5 cellular contexts compared by ENCODE assay signal in genomic region chr5:120351071-120351470, GRCh38.
DNase-seq lines count a peak whose midpoint lies in the region; ATAC-seq, FAIRE-seq and TF ChIP-seq lines count a peak whose summit lies in the region.
"Not testable (repeated sequence)": the region's sequence is repeated elsewhere in the genome, so short reads cannot be mapped to it uniquely, and the experiment has no call there.

No MANE protein-coding gene starts in this region.

- not testable (repeated sequence) for BruUV-seq in K562 (replicated peaks; lab: Mats Ljungman, UMichigan); HepG2 (replicated peaks; lab: Mats Ljungman, UMichigan)

- FAIRE-seq in H54 (lab: Jason Lieb, UNC) = peak; percentile 20
- not testable (repeated sequence) for FAIRE-seq in K562 (lab: Jason Lieb, UNC); HepG2 (lab: Jason Lieb, UNC)

- not testable (repeated sequence) for H3K9me1 ChIP-seq in K562 (ENCODE audit: control insufficient read depth, insufficient read depth, low read length)

- not testable (repeated sequence) for H3K9me3 ChIP-seq in K562 (replicated peaks; ENCODE audit: control insufficient read depth, insufficient read depth, low read depth, low read length)
- peaks cover 15% of the 10 kb centered on the region for H3K9me3 ChIP-seq in HepG2 (ENCODE audit: low read length)

- ATAC-seq in K562, HepG2: not testable (repeated sequence)

- not testable (repeated sequence) for H3K27me3 ChIP-seq in K562 (ENCODE audit: control insufficient read depth in 2 of 2, insufficient read depth in 2 of 2, low read length in 2 of 2); HepG2 (ENCODE audit: control insufficient read depth in 1 of 2, insufficient read depth in 2 of 2, low read length in 2 of 2)

- 14% methylated on average over 5 of the region's 5 CpGs for WGBS in K562 (ENCODE audit: insufficient coverage, low coverage, missing lambda C conversion rate)
- 24% methylated on average over 5 of the region's 5 CpGs for WGBS in HepG2 (ENCODE audit: low lambda C conversion rate)

- not testable (repeated sequence) for H3K4me1 Mint-ChIP-seq in nephron progenitor cell, neural crest cell

- not testable (repeated sequence) for TF ChIP-seq EP300 in K562 (IDR thresholded peaks at IDR 0.05; ENCODE audit: low read length); HepG2 (IDR thresholded peaks at IDR 0.05; ENCODE audit: low read depth in 2 of 2, low read length in 2 of 2); HepG2 (CRISPR knock-in tag; IDR thresholded peaks at IDR 0.05; ENCODE audit: borderline replicate concordance)

- not testable (repeated sequence) for H3K36me3 Mint-ChIP-seq in nephron progenitor cell (ENCODE audit: low read depth); neural crest cell (ENCODE audit: low read depth)

- in situ Hi-C loops in K562 (cut with MboI); HepG2 (cut with HindIII; ENCODE audit: extremely low pct_ligation_motif_present, low pct_unique_long_range_greater_than_20kb): not testable (repeated sequence)

- H3K27me3 Mint-ChIP-seq in nephron progenitor cell (ENCODE audit: low read depth, poor library complexity); neural crest cell (ENCODE audit: low read depth): not testable (repeated sequence)

- POLR2A ChIA-PET in K562 (lab: Yijun Ruan, JAX); HepG2 (lab: Yijun Ruan, JAX): not testable (repeated sequence)

- not testable (repeated sequence) for H4K20me1 ChIP-seq in K562 (replicated peaks; ENCODE audit: control insufficient read depth, insufficient read depth, low read length); HepG2 (ENCODE audit: insufficient read depth, low read length)

- TF ChIP-seq RAD21 in K562 (CRISPR knock-in tag; conservative IDR thresholded peaks at IDR 0.05 in 1 of 2, IDR thresholded peaks at IDR 0.05 in 1 of 2); HepG2 (CRISPR knock-in tag; IDR thresholded peaks at IDR 0.05): not testable (repeated sequence)

- not testable (repeated sequence) for H3K9ac ChIP-seq in K562 (ENCODE audit: insufficient read depth in 1 of 2, low read depth in 2 of 2, low read length in 2 of 2); HepG2 (ENCODE audit: insufficient read depth, low read depth, low read length)

- not testable (repeated sequence) for H2AFZ ChIP-seq in K562 (ENCODE audit: low read depth, low read length); HepG2 (ENCODE audit: low read length)

- TF ChIP-seq CTCF in K562 (IDR thresholded peaks at IDR 0.05 in 2 of 3, conservative IDR thresholded peaks at IDR 0.05 in 1 of 3; ENCODE audit: insufficient read depth in 2 of 3, low read depth in 1 of 3, low read length in 3 of 3); HepG2 (CRISPR knock-in tag; IDR thresholded peaks at IDR 0.05); nephron progenitor cell (IDR thresholded peaks at IDR 0.05); neural crest cell (conservative IDR thresholded peaks at IDR 0.05): not testable (repeated sequence)

- H3K4me2 ChIP-seq in K562 (ENCODE audit: insufficient read depth, low read length); HepG2 (ENCODE audit: low read depth, low read length): not testable (repeated sequence)

- H3K27ac ChIP-seq in K562 (ENCODE audit: extremely low read depth, low read depth, low read length); HepG2 (ENCODE audit: extremely low read length, insufficient read depth, low read length): not testable (repeated sequence)

- intact Hi-C loops in K562 (cut with micrococcal nuclease); HepG2 (cut with micrococcal nuclease; ENCODE audit: unreplicated experiment): not testable (repeated sequence)

- not testable (repeated sequence) for H3K79me2 ChIP-seq in K562 (ENCODE audit: control insufficient read depth, insufficient read depth, low read length); HepG2 (ENCODE audit: insufficient read depth, low read length)

- H3K27ac Mint-ChIP-seq in nephron progenitor cell (peak overlapping the region; percentile 25), neural crest cell (ENCODE audit: unreplicated experiment) (peak overlapping the region; percentile 43)

- not testable (repeated sequence) for DNase-seq in H54 (ENCODE audit: insufficient read length, low spot score); K562 (ENCODE audit: extremely low read depth in 1 of 4, low spot score in 3 of 4); HepG2 (ENCODE audit: low spot score); nephron progenitor cell; neural crest cell (ENCODE audit: low read depth, low spot score)

- not testable (repeated sequence) for H3K4me1 ChIP-seq in K562 (replicated peaks in 1 of 2; ENCODE audit: control insufficient read depth in 2 of 2, insufficient read depth in 2 of 2, low read length in 2 of 2); HepG2 (ENCODE audit: insufficient read depth, low read length)

- not testable (repeated sequence) for H3K4me3 Mint-ChIP-seq in nephron progenitor cell, neural crest cell

- CTCF ChIA-PET in K562 (lab: Yijun Ruan, JAX; ENCODE audit: low intra/inter-chr PET ratio); HepG2 (lab: Yijun Ruan, JAX; ENCODE audit: low intra/inter-chr PET ratio, low total read pairs): not testable (repeated sequence)

- H3K9me3 Mint-ChIP-seq in nephron progenitor cell = peaks cover 16% of the 10 kb centered on the region
- not testable (repeated sequence) for H3K9me3 Mint-ChIP-seq in neural crest cell

- not testable (repeated sequence) for H3K4me3 ChIP-seq in K562; HepG2 (replicated peaks in 1 of 3; ENCODE audit: insufficient read depth in 1 of 3, low read depth in 2 of 3, low read length in 3 of 3)

- H3K36me3 ChIP-seq in K562 (ENCODE audit: control insufficient read depth, insufficient read depth, low read length); HepG2 (replicated peaks in 1 of 2; ENCODE audit: control insufficient read depth in 1 of 2, insufficient read depth in 2 of 2, low read length in 2 of 2): not testable (repeated sequence)

- TF ChIP-seq POLR2A in H54 (IDR thresholded peaks at IDR 0.05; ENCODE audit: low read depth, low read length); K562 (conservative IDR thresholded peaks at IDR 0.05); HepG2 (IDR thresholded peaks at IDR 0.05; ENCODE audit: insufficient read depth in 1 of 2, low read depth in 2 of 2, low read length in 2 of 2): not testable (repeated sequence)

TF ChIP-seq in K562, 482 proteins besides CTCF, POLR2A, EP300 and RAD21:
- peak; percentile 68; the same call in 1 of the 2 replicates for TF ChIP-seq CBX5 (IDR thresholded peaks at IDR 0.05; ENCODE audit: borderline replicate concordance, low read depth)

TF ChIP-seq in HepG2, 621 proteins besides CTCF, POLR2A, EP300 and RAD21:
- TF ChIP-seq ZNF761 (CRISPR knock-in tag; conservative IDR thresholded peaks at IDR 0.05) = peak; percentile 97
